ENCODE assay signal across 9 cellular contexts in genomic region chr5:139138790-139139189, GRCh38. TPM values are rescaled to one million over a fixed set of nuclear protein-coding genes. Genes with fewer than 3 reads are reported as not detected.
A peak's percentile ranks its signal among the peaks of the same experiment; 100 is the strongest.
DNase-seq lines count a peak whose midpoint lies in the region; ATAC-seq, FAIRE-seq and TF ChIP-seq lines count a peak whose summit lies in the region.
"Had no signal": no experiment of that assay in that cellular context is flagged by ENCODE, and none has a peak within 500 bp of the region (broad histone marks: within the 10 kb centered on the region; RNA-seq: fewer than 3 reads in every experiment).

No MANE protein-coding gene starts in this region.

- H3K4me1 Mint-ChIP-seq in WTC11 = peaks cover 6% of the 10 kb centered on the region

- H3K9me3 Mint-ChIP-seq in activated naive CD4-positive, alpha-beta T cell treated with anti-CD3 and anti-CD28 coated beads, Interleukin-2, amount 50 U/mL, for 72 hours = no peaks in the 10 kb centered on the region
- no peaks in the 10 kb centered on the region for H3K9me3 Mint-ChIP-seq in WTC11

- TF ChIP-seq CTCF in WTC11 (IDR thresholded peaks at IDR 0.05) = no peak

- CTCF ChIA-PET in WTC11 (lab: Charles Lee) = interaction anchor here (0.5 to 2.0 kb wide), 2 partner anchors 13 to 123 kb away, joined by 5 to 8 read pairs; no protein-coding TSS in a partner anchor

- no peak overlapping the region for H3K4me3 Mint-ChIP-seq in WTC11

- no peak for DNase-seq in activated naive CD4-positive, alpha-beta T cell treated with anti-CD3 and anti-CD28 coated beads, Interleukin-2, amount 50 U/mL, for 72 hours (ENCODE audit: low spot score in 2 of 2)
- no peak for DNase-seq in activated naive CD4-positive, alpha-beta T cell (lab: John Stamatoyannopoulos, UW)
- DNase-seq in WTC11 (ENCODE audit: low spot score) (no peak), hepatic stellate cell (ENCODE audit: low spot score) (peak; percentile 47), urothelium cell line (ENCODE audit: low spot score) (peak; percentile 82), frontal cortex (ENCODE audit: low spot score in 2 of 2) (no peak)
- DNase-seq: SIG-M5 had no signal

- ATAC-seq in activated naive CD4-positive, alpha-beta T cell treated with anti-CD3 and anti-CD28 coated beads, Interleukin-2, amount 50 U/mL, for 72 hours = peak; percentile 41 to 45
- peak; percentile 28 for ATAC-seq in WTC11
- ATAC-seq in GM21717 (IDR thresholded peaks at IDR 0.05; ENCODE audit: unreplicated experiment) = no peak
- no peak for ATAC-seq in GM21360 (IDR thresholded peaks at IDR 0.05; ENCODE audit: unreplicated experiment)

- H3K36me3 Mint-ChIP-seq in activated naive CD4-positive, alpha-beta T cell treated with anti-CD3 and anti-CD28 coated beads, Interleukin-2, amount 50 U/mL, for 72 hours = peaks cover 0 to 7% of the 10 kb centered on the region in 2 donors
- H3K36me3 Mint-ChIP-seq in WTC11 = no peaks in the 10 kb centered on the region

- H3K27ac Mint-ChIP-seq in activated naive CD4-positive, alpha-beta T cell treated with anti-CD3 and anti-CD28 coated beads, Interleukin-2, amount 50 U/mL, for 72 hours = no peak overlapping the region
- H3K27ac Mint-ChIP-seq in WTC11 = no peak overlapping the region

- POLR2A ChIA-PET in WTC11 (lab: Charles Lee) = no interaction called here

- no peaks in the 10 kb centered on the region for H3K27me3 Mint-ChIP-seq in WTC11 (ENCODE audit: low read depth)

- no peak for FAIRE-seq in urothelium cell line (lab: Jason Lieb, UNC)
- FAIRE-seq in frontal cortex (lab: Jason Lieb, UNC) = no peak

TF ChIP-seq in WTC11, 78 proteins besides CTCF, POLR2A, EP300 and RAD21:
- TF ChIP-seq ZNF232 (CRISPR knock-in tag; IDR thresholded peaks at IDR 0.05) (no peak), NR1H2 (CRISPR knock-in tag; IDR thresholded peaks at IDR 0.05) (no peak), PRRX2 (CRISPR knock-in tag; IDR thresholded peaks at IDR 0.05) (no peak), ZNF396 (CRISPR knock-in tag; IDR thresholded peaks at IDR 0.05; ENCODE audit: borderline replicate concordance) (no peak), ZMAT4 (CRISPR knock-in tag; IDR thresholded peaks at IDR 0.05) (no peak), JAZF1 (CRISPR knock-in tag; IDR thresholded peaks at IDR 0.05) (no peak), ZBTB21 (CRISPR knock-in tag; IDR thresholded peaks at IDR 0.05; ENCODE audit: borderline replicate concordance) (no peak)

RNA-seq across cellular contexts. Expression of gene SIL1, which starts 59.4 kb away (rescaled TPM):
- 10 to 100 TPM; 29.7 to 31.4 TPM for total RNA-seq in activated naive CD4-positive, alpha-beta T cell treated with anti-CD3 and anti-CD28 coated beads, Interleukin-2, amount 50 U/mL, for 72 hours
- 10.7 to 14.0 TPM (median 10.7 TPM) in 3 replicates for total RNA-seq in WTC11 (2021)
- total RNA-seq in frontal cortex = 9.4 TPM

Comparison
In these comparisons a context has a peak if more than half of its experiments do, and no peak if none do; other contexts are left out.
1. ATAC-seq: peak in activated naive CD4-positive, alpha-beta T cell treated with anti-CD3 and anti-CD28 coated beads, Interleukin-2, amount 50 U/mL, for 72 hours (2 of 2) and WTC11 (single experiment); none in GM21717 (single experiment) and GM21360 (single experiment).
2. DNase-seq: peak in hepatic stellate cell (single experiment) and urothelium cell line (single experiment); none in activated naive CD4-positive, alpha-beta T cell treated with anti-CD3 and anti-CD28 coated beads, Interleukin-2, amount 50 U/mL, for 72 hours (0 of 2), activated naive CD4-positive, alpha-beta T cell (0 of 4), WTC11 (single experiment) and frontal cortex (0 of 2).